In genomic region chr9:127183814-127184582, GRCh38 we compare ENCODE assay signal across 10 cellular contexts.
A peak's percentile ranks its signal among the peaks of the same experiment; 100 is the strongest.
DNase-seq lines count a peak whose midpoint lies in the region; ATAC-seq and TF ChIP-seq lines count a peak whose summit lies in the region.
"Had no signal": no experiment of that assay in that cellular context is flagged by ENCODE, and none has a peak within 500 bp of the region (broad histone marks: within the 10 kb centered on the region; RNA-seq: fewer than 3 reads in every experiment).

No MANE protein-coding gene starts in this region.

- WGBS in esophagus squamous epithelium, 2 donors = 71 to 88% methylated on average over 8 to 11 of the region's 17 CpGs

- peak; percentile 52 for ATAC-seq in HG02623 (IDR thresholded peaks at IDR 0.05; ENCODE audit: unreplicated experiment)

- H3K27me3 ChIP-seq in esophagus squamous epithelium (no peaks in the 10 kb centered on the region), rectal smooth muscle tissue (ENCODE audit: control insufficient read depth, insufficient read depth, low read length) (no peaks in the 10 kb centered on the region)

- H3K27ac ChIP-seq in esophagus squamous epithelium = peak overlapping the region in 3 of 4 donors; percentile 86 to 93 (median 89)
- H3K27ac ChIP-seq in rectal smooth muscle tissue (ENCODE audit: low read depth, low read length) = peak overlapping the region; percentile 54

- no peak for TF ChIP-seq CTCF in GM12865 (IDR thresholded peaks at IDR 0.05; ENCODE audit: insufficient read depth, low read depth, low read length, missing control alignments)
- no peak for TF ChIP-seq CTCF in esophagus squamous epithelium (IDR thresholded peaks at IDR 0.05)

- intact Hi-C loops in esophagus squamous epithelium (cut with DNase I) = no loop called here

- peaks cover 19 to 86% (median 54%) of the 10 kb centered on the region in 3 donors for H3K4me1 ChIP-seq in esophagus squamous epithelium
- H3K4me1 ChIP-seq in rectal smooth muscle tissue (ENCODE audit: control insufficient read depth, insufficient read depth, low read length) = peaks cover 40% of the 10 kb centered on the region

- DNase-seq in GM12865 (ENCODE audit: low read depth) (peak; percentile 94), esophagus squamous epithelium (lab: John Stamatoyannopoulos, UW) (no peak), NCI-H1436 (lab: John Stamatoyannopoulos, UW) (no peak), NCI-H1930 (lab: John Stamatoyannopoulos, UW) (no peak), putamen (ENCODE audit: low spot score) (no peak), NCI-H82 treated with DMSO at 0.1 percent for 48 hours (lab: John Stamatoyannopoulos, UW; ENCODE audit: unreplicated experiment) (no peak)
- DNase-seq: NCI-H446; stimulated activated CD4-positive, alpha-beta T cell treated with anti-CD3 and anti-CD28 coated beads, Interleukin-2, amount 100 ng/mL, for 24 hours had no signal

- no peak for TF ChIP-seq POLR2A in esophagus squamous epithelium (IDR thresholded peaks at IDR 0.05)

- no peak overlapping the region for H3K9ac ChIP-seq in rectal smooth muscle tissue (ENCODE audit: low read length)

- H3K4me3 ChIP-seq in GM12865 (ENCODE audit: low read depth, low read length) = no peak overlapping the region
- H3K4me3 ChIP-seq in esophagus squamous epithelium = no peak overlapping the region
- H3K4me3 ChIP-seq in rectal smooth muscle tissue (ENCODE audit: low read length) = no peak overlapping the region

- H3K36me3 ChIP-seq in esophagus squamous epithelium = no peaks in the 10 kb centered on the region
- H3K36me3 ChIP-seq in rectal smooth muscle tissue (ENCODE audit: control insufficient read depth, insufficient read depth, low read length) = no peaks in the 10 kb centered on the region

- H3K9me3 ChIP-seq in esophagus squamous epithelium = no peaks in the 10 kb centered on the region
